13 cellular contexts compared by ENCODE assay signal in the genomic region with DNA sequence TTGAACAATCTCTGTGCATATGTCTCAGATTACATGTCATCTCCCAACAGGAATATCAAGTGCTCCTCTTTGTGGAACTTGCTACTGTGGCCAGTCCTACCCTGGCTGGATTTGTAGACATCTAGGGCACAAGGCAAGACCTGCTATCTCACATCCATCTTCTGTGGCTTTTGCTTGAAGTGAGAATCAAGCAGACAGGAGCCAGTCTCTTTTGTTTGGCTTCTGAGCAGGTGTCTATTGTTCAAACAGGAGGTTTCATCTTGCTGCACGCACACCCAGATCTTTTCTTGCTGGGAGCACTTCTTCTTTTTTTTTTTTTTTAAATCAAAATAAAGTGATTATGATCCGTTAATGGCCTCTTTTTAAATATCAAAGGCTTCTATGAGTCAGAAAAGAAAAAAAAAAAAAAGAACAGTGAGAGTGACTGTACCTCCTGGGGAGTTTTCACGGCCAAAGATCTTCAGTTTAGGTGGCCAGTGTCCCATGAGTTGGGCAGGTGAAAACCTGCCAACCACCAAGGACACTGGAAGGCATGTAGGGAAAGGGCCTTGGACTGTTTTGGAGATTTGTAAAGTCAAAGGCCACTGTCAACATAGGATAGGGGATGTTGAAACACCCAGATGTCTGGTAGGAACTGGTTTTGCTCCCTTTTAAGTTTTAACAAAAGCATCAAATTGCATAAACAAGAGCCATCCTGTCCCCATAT.
DNase-seq lines count a peak whose midpoint lies in the region; TF ChIP-seq lines count a peak whose summit lies in the region.
"Had no signal": no experiment of that assay in that cellular context is flagged by ENCODE, and none has a peak within 500 bp of the region (broad histone marks: within the 10 kb centered on the region; RNA-seq: fewer than 3 reads in every experiment).

No MANE protein-coding gene starts in this region.

- intact Hi-C loops in left ventricle myocardium inferior (cut with micrococcal nuclease) = no loop called here

- no peaks in the 10 kb centered on the region for H3K27me3 ChIP-seq in effector memory CD4-positive, alpha-beta T cell (replicated peaks; ENCODE audit: control insufficient read depth, insufficient read depth, low read length, poor library complexity, severe bottlenecking)
- H3K27me3 ChIP-seq in subcutaneous abdominal adipose tissue (ENCODE audit: control insufficient read depth in 5 of 5, insufficient read depth in 4 of 5, low read length in 5 of 5) (no peaks in the 10 kb centered on the region), neural progenitor cell (no peaks in the 10 kb centered on the region), left ventricle myocardium inferior (ENCODE audit: low read depth) (no peaks in the 10 kb centered on the region)
- H3K27me3 ChIP-seq: BLaER1, left lung had no signal

- peaks cover 37% of the 10 kb centered on the region for H3K4me1 ChIP-seq in effector memory CD4-positive, alpha-beta T cell (ENCODE audit: control insufficient read depth, insufficient read depth, low read length, poor library complexity, severe bottlenecking)
- peaks cover 0 to 21% (median 11%) of the 10 kb centered on the region in 5 donors for H3K4me1 ChIP-seq in subcutaneous abdominal adipose tissue (ENCODE audit: control insufficient read depth in 5 of 5, insufficient read depth in 5 of 5, low read length in 5 of 5)
- no peaks in the 10 kb centered on the region for H3K4me1 ChIP-seq in neural progenitor cell
- H3K4me1 ChIP-seq in left ventricle myocardium inferior = no peaks in the 10 kb centered on the region
- H3K4me1 ChIP-seq: BLaER1 had no signal

- H4K20me1 ChIP-seq in neural progenitor cell (ENCODE audit: low read depth) = no peaks in the 10 kb centered on the region
- H4K20me1 ChIP-seq: BLaER1 had no signal

- H2AFZ ChIP-seq in neural progenitor cell (replicated peaks) = no peak overlapping the region

- no peaks in the 10 kb centered on the region for H3F3A ChIP-seq in neural progenitor cell (ENCODE audit: low read depth)

- peak; percentile 56 for DNase-seq in activated T-cell treated with anti-CD3 and anti-CD28 coated beads, Interleukin-2, amount 50 U/mL, for 1 hour
- no peak for DNase-seq in activated T-cell treated with anti-CD3 and anti-CD28 coated beads for 4 hours
- DNase-seq in T follicular helper cell (ENCODE audit: low read depth) = peak; percentile 35
- DNase-seq in effector memory CD4-positive, alpha-beta T cell = peak in 2 of 3 donors; percentile 4 to 43
- no peak for DNase-seq in neural progenitor cell (ENCODE audit: low spot score)
- no peak for DNase-seq in left ventricle myocardium inferior
- DNase-seq in mucosa of gallbladder (ENCODE audit: low spot score) = no peak
- DNase-seq: left lung, small intestine had no signal

- TF ChIP-seq CTCF in neural progenitor cell (IDR thresholded peaks at IDR 0.05) (no peak), left ventricle myocardium inferior (IDR thresholded peaks at IDR 0.05; ENCODE audit: borderline replicate concordance) (no peak)

- H3K27ac Mint-ChIP-seq in neural progenitor cell = no peak overlapping the region

- H3K4me3 Mint-ChIP-seq in neural progenitor cell = no peak overlapping the region

- H3K4me3 ChIP-seq in effector memory CD4-positive, alpha-beta T cell (ENCODE audit: insufficient read depth, low read depth, low read length, poor library complexity, severe bottlenecking) = no peak overlapping the region
- H3K4me3 ChIP-seq in subcutaneous abdominal adipose tissue (ENCODE audit: low read depth in 1 of 5, low read length in 5 of 5) (no peak overlapping the region), neural progenitor cell (no peak overlapping the region), left ventricle myocardium inferior (no peak overlapping the region)
- H3K4me3 ChIP-seq: BLaER1, HAP-1, left lung, thoracic aorta had no signal

- H3K9ac ChIP-seq in subcutaneous abdominal adipose tissue (ENCODE audit: low read length in 5 of 5) = no peak overlapping the region
- no peak overlapping the region for H3K9ac ChIP-seq in neural progenitor cell
- H3K9ac ChIP-seq: BLaER1 had no signal

- H3K36me3 Mint-ChIP-seq in neural progenitor cell = no peaks in the 10 kb centered on the region

- H3K79me2 ChIP-seq in neural progenitor cell (ENCODE audit: low read depth) = no peaks in the 10 kb centered on the region

- H3K4me1 Mint-ChIP-seq in neural progenitor cell = peaks cover 3% of the 10 kb centered on the region

- no peaks in the 10 kb centered on the region for H3K9me3 ChIP-seq in effector memory CD4-positive, alpha-beta T cell (ENCODE audit: control insufficient read depth, low read length)
- H3K9me3 ChIP-seq in subcutaneous abdominal adipose tissue (ENCODE audit: control insufficient read depth in 5 of 5, low read length in 5 of 5) (no peaks in the 10 kb centered on the region), neural progenitor cell (ENCODE audit: low read depth) (no peaks in the 10 kb centered on the region), left ventricle myocardium inferior (replicated peaks) (no peaks in the 10 kb centered on the region)
- H3K9me3 ChIP-seq: BLaER1, HAP-1, left lung, thoracic aorta had no signal

- no peaks in the 10 kb centered on the region for H3K27me3 Mint-ChIP-seq in neural progenitor cell (ENCODE audit: insufficient read depth, low read depth)

- peak overlapping the region; percentile 63 for H3K27ac ChIP-seq in effector memory CD4-positive, alpha-beta T cell (ENCODE audit: insufficient read depth, low read length, poor library complexity, severe bottlenecking)
- H3K27ac ChIP-seq in subcutaneous abdominal adipose tissue (ENCODE audit: low read depth, low read length) (peak overlapping the region; percentile 3), neural progenitor cell (no peak overlapping the region), left ventricle myocardium inferior (replicated peaks) (no peak overlapping the region)
- H3K27ac ChIP-seq: BLaER1 had no signal

- no peak overlapping the region for H3K4me2 ChIP-seq in neural progenitor cell
- H3K4me2 ChIP-seq: BLaER1 had no signal

- H3K9me3 Mint-ChIP-seq in neural progenitor cell = no peaks in the 10 kb centered on the region

- peaks cover 70% of the 10 kb centered on the region for H3K36me3 ChIP-seq in effector memory CD4-positive, alpha-beta T cell (ENCODE audit: control insufficient read depth, insufficient read depth, low read length)
- H3K36me3 ChIP-seq in subcutaneous abdominal adipose tissue (ENCODE audit: control insufficient read depth in 5 of 5, insufficient read depth in 5 of 5, low read length in 5 of 5) = peaks cover 8 to 58% (median 42%) of the 10 kb centered on the region in 5 donors
- no peaks in the 10 kb centered on the region for H3K36me3 ChIP-seq in neural progenitor cell
- H3K36me3 ChIP-seq in left ventricle myocardium inferior = peaks cover 10% of the 10 kb centered on the region
- H3K36me3 ChIP-seq: HAP-1 had no signal

Comparison
In these comparisons a context has a peak if more than half of its experiments do, and no peak if none do; other contexts are left out.
1. DNase-seq: peak in activated T-cell treated with anti-CD3 and anti-CD28 coated beads, Interleukin-2, amount 50 U/mL, for 1 hour (single experiment), T follicular helper cell (single experiment) and effector memory CD4-positive, alpha-beta T cell (2 of 3); none in activated T-cell treated with anti-CD3 and anti-CD28 coated beads for 4 hours (single experiment), neural progenitor cell (single experiment), left ventricle myocardium inferior (single experiment) and mucosa of gallbladder (single experiment).
2. H3K27ac ChIP-seq: peak in effector memory CD4-positive, alpha-beta T cell (single experiment) and subcutaneous abdominal adipose tissue (single experiment); none in neural progenitor cell (single experiment) and left ventricle myocardium inferior (single experiment).